Comparison of ENCODE assay signal across 14 cellular contexts in the genomic region with DNA sequence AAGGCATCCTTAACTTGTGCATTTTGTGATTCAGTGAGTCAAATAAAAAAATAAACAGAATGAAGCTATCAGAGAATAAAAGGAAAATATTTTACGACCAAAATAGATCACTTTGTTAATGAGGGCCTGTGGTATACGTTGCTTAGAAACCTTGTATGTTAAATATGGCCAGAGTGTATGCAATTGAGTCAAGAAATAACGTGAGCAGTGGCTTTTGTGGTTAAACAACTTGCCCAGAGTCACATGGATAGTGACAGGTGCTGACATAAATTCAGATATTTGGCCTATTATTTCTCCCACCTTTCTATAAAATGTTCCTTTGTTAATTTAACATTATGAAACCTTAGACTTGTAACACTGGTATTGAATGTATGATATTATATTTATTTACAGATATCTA.
"Had no signal": no experiment of that assay in that cellular context is flagged by ENCODE, and none has a peak within 500 bp of the region (broad histone marks: within the 10 kb centered on the region; RNA-seq: fewer than 3 reads in every experiment).

No MANE protein-coding gene starts in this region.

- H3K27ac ChIP-seq: brain microvascular endothelial cell, dorsolateral prefrontal cortex, esophagus squamous epithelium, heart right ventricle, left ventricle myocardium inferior, prostate gland, right lobe of liver, transverse colon had no signal

- H3K9me3 ChIP-seq: esophagus squamous epithelium, prostate gland, right lobe of liver, transverse colon had no signal

- H3K4me3 ChIP-seq: dorsolateral prefrontal cortex, esophagus squamous epithelium, heart right ventricle, left ventricle myocardium inferior, prostate gland, right lobe of liver, transverse colon had no signal

- DNase-seq: activated CD4-positive, alpha-beta T cell treated with anti-CD3 and anti-CD28 coated beads, Interleukin-2, amount 50 U/mL, for 1 hour; activated T-cell treated with anti-CD3 and anti-CD28 coated beads for 4 hours; amniotic stem cell; brain microvascular endothelial cell; dorsolateral prefrontal cortex; esophagus squamous epithelium; heart right ventricle; left ventricle myocardium inferior; occipital lobe; right lobe of liver; stimulated activated CD4-positive, alpha-beta T cell treated with anti-CD3 and anti-CD28 coated beads, Interleukin-2, amount 100 ng/mL, for 24 hours; stimulated activated naive B cell treated with anti-CD40 and anti-IgM and Interleukin-4, amounts not matched to agents 10 μg/mL and 1 μg/mL and 100 μg/mL, for 72 hours; transverse colon had no signal

- H3K27me3 ChIP-seq: brain microvascular endothelial cell, esophagus squamous epithelium, heart right ventricle, right lobe of liver, transverse colon had no signal

- H3K36me3 ChIP-seq: brain microvascular endothelial cell, esophagus squamous epithelium, heart right ventricle, left ventricle myocardium inferior, prostate gland, right lobe of liver, transverse colon had no signal
